Comparison of ENCODE assay signal across 1 cellular context in the genomic region with DNA sequence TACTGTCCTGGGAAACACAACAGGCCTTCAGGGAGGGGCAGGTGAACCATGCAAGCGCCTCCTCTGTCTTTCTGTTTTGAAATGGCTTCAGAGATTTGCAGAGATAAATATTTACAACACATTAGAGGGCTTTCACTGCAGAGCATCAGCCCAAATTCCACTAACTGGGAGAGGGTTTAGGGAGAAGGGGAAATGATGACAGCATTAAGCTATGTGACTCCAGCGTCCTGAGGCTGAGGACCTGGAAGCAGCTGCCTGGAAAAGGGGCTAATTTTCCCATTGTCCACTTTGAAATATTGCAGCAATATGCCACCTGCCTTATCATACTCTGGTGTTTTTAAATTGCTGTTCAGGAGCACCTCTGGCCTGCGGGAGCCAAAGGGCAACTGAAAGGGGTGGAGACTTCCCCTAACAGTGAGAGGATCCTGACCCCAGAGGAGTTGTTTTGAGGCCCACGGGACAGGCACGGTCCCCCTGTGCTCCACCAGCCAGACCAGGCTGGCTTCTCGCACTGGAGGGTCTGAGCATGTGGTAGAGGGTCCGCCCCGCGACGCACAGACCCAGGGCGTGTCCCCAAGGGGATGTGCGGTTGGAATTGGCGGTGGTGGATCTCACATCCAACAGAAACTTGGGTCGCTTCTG.
A peak's percentile ranks its signal among the peaks of the same experiment; 100 is the strongest.
TF ChIP-seq lines count a peak whose summit lies in the region.

No MANE protein-coding gene starts in this region.

TF ChIP-seq in HepG2, 621 proteins besides CTCF, POLR2A, EP300 and RAD21 (continued from another document and continues in another):
- TF ChIP-seq, protein P1, sequence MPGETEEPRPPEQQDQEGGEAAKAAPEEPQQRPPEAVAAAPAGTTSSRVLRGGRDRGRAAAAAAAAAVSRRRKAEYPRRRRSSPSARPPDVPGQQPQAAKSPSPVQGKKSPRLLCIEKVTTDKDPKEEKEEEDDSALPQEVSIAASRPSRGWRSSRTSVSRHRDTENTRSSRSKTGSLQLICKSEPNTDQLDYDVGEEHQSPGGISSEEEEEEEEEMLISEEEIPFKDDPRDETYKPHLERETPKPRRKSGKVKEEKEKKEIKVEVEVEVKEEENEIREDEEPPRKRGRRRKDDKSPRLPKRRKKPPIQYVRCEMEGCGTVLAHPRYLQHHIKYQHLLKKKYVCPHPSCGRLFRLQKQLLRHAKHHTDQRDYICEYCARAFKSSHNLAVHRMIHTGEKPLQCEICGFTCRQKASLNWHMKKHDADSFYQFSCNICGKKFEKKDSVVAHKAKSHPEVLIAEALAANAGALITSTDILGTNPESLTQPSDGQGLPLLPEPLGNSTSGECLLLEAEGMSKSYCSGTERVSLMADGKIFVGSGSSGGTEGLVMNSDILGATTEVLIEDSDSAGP (CRISPR knock-in tag; IDR thresholded peaks at IDR 0.05; ENCODE audit: borderline replicate concordance), result peak; percentile 76; the same call in 1 of the 2 replicates
- TF ChIP-seq, protein P2, sequence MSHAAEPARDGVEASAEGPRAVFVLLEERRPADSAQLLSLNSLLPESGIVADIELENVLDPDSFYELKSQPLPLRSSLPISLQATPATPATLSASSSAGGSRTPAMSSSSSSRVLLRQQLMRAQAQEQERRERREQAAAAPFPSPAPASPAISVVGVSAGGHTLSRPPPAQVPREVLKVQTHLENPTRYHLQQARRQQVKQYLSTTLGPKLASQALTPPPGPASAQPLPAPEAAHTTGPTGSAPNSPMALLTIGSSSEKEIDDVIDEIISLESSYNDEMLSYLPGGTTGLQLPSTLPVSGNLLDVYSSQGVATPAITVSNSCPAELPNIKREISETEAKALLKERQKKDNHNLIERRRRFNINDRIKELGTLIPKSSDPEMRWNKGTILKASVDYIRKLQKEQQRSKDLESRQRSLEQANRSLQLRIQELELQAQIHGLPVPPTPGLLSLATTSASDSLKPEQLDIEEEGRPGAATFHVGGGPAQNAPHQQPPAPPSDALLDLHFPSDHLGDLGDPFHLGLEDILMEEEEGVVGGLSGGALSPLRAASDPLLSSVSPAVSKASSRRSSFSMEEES (CRISPR knock-in tag; IDR thresholded peaks at IDR 0.05), result peak; percentile 70
- TF ChIP-seq, protein P3, sequence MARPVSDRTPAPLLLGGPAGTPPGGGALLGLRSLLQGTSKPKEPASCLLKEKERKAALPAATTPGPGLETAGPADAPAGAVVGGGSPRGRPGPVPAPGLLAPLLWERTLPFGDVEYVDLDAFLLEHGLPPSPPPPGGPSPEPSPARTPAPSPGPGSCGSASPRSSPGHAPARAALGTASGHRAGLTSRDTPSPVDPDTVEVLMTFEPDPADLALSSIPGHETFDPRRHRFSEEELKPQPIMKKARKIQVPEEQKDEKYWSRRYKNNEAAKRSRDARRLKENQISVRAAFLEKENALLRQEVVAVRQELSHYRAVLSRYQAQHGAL (CRISPR knock-in tag; IDR thresholded peaks at IDR 0.05; ENCODE audit: not compliant biosample characterization), result no peak
- TF ChIP-seq ZBTB20 (CRISPR knock-in tag; IDR thresholded peaks at IDR 0.05; ENCODE audit: borderline replicate concordance, low read depth), result no peak
- TF ChIP-seq, protein P4, sequence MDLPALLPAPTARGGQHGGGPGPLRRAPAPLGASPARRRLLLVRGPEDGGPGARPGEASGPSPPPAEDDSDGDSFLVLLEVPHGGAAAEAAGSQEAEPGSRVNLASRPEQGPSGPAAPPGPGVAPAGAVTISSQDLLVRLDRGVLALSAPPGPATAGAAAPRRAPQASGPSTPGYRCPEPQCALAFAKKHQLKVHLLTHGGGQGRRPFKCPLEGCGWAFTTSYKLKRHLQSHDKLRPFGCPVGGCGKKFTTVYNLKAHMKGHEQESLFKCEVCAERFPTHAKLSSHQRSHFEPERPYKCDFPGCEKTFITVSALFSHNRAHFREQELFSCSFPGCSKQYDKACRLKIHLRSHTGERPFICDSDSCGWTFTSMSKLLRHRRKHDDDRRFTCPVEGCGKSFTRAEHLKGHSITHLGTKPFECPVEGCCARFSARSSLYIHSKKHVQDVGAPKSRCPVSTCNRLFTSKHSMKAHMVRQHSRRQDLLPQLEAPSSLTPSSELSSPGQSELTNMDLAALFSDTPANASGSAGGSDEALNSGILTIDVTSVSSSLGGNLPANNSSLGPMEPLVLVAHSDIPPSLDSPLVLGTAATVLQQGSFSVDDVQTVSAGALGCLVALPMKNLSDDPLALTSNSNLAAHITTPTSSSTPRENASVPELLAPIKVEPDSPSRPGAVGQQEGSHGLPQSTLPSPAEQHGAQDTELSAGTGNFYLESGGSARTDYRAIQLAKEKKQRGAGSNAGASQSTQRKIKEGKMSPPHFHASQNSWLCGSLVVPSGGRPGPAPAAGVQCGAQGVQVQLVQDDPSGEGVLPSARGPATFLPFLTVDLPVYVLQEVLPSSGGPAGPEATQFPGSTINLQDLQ (CRISPR knock-in tag; IDR thresholded peaks at IDR 0.05), result 0 out of 2 replicates have a peak, but pooled peaks have one; percentile 28
- TF ChIP-seq ATM (IDR thresholded peaks at IDR 0.05; ENCODE audit: borderline replicate concordance), result no peak
- TF ChIP-seq REL (CRISPR knock-in tag; conservative IDR thresholded peaks at IDR 0.05), result no peak
- TF ChIP-seq ZIK1 (CRISPR knock-in tag; IDR thresholded peaks at IDR 0.05; ENCODE audit: borderline replicate concordance, low read depth), result no peak; the same call in 1 of the 2 replicates
- TF ChIP-seq, protein P5, sequence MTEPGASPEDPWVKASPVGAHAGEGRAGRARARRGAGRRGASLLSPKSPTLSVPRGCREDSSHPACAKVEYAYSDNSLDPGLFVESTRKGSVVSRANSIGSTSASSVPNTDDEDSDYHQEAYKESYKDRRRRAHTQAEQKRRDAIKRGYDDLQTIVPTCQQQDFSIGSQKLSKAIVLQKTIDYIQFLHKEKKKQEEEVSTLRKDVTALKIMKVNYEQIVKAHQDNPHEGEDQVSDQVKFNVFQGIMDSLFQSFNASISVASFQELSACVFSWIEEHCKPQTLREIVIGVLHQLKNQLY (CRISPR knock-in tag; IDR thresholded peaks at IDR 0.05), result no peak
- no peak for TF ChIP-seq KDM1A (CRISPR knock-in tag; IDR thresholded peaks at IDR 0.05)
- TF ChIP-seq TEAD2 (CRISPR knock-in tag; IDR thresholded peaks at IDR 0.05), result no peak
- TF ChIP-seq HNRNPLL (IDR thresholded peaks at IDR 0.05; ENCODE audit: low read depth, low read length, poor library complexity, severe bottlenecking), result no peak
- TF ChIP-seq NPAS2 (CRISPR knock-in tag; IDR thresholded peaks at IDR 0.05; ENCODE audit: borderline replicate concordance), result no peak
- TF ChIP-seq, protein P6, sequence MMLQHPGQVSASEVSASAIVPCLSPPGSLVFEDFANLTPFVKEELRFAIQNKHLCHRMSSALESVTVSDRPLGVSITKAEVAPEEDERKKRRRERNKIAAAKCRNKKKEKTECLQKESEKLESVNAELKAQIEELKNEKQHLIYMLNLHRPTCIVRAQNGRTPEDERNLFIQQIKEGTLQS (CRISPR knock-in tag; IDR thresholded peaks at IDR 0.05), result peak; percentile 83
- no peak for TF ChIP-seq TCF12 (IDR thresholded peaks at IDR 0.05)
- TF ChIP-seq TCF12 (CRISPR knock-in tag; IDR thresholded peaks at IDR 0.05), result peak; percentile 66; the same call in 1 of the 2 replicates
- TF ChIP-seq MIXL1 (CRISPR knock-in tag; IDR thresholded peaks at IDR 0.05), result 0 out of 2 replicates have a peak, but pooled peaks have one; percentile 42
- TF ChIP-seq, protein P7, sequence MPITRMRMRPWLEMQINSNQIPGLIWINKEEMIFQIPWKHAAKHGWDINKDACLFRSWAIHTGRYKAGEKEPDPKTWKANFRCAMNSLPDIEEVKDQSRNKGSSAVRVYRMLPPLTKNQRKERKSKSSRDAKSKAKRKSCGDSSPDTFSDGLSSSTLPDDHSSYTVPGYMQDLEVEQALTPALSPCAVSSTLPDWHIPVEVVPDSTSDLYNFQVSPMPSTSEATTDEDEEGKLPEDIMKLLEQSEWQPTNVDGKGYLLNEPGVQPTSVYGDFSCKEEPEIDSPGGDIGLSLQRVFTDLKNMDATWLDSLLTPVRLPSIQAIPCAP (CRISPR knock-in tag; IDR thresholded peaks at IDR 0.05; ENCODE audit: low read depth), result no peak
- no peak for TF ChIP-seq ZNF589 (CRISPR knock-in tag; conservative IDR thresholded peaks at IDR 0.05)
- peak; percentile 92; the same call in 1 of the 2 replicates for TF ChIP-seq ZNF136 (CRISPR knock-in tag; IDR thresholded peaks at IDR 0.05; ENCODE audit: low read depth)
- TF ChIP-seq PAWR (CRISPR knock-in tag; IDR thresholded peaks at IDR 0.05; ENCODE audit: borderline replicate concordance), result 0 out of 2 replicates have a peak, but pooled peaks have one; percentile 66
- TF ChIP-seq PAX8 (CRISPR knock-in tag; IDR thresholded peaks at IDR 0.05; ENCODE audit: borderline replicate concordance), result no peak
- TF ChIP-seq JUNB (CRISPR knock-in tag; IDR thresholded peaks at IDR 0.05; ENCODE audit: borderline replicate concordance), result no peak
- TF ChIP-seq ZNF558 (CRISPR knock-in tag; IDR thresholded peaks at IDR 0.05; ENCODE audit: borderline replicate concordance), result no peak
- TF ChIP-seq ELF3 (CRISPR knock-in tag; IDR thresholded peaks at IDR 0.05), result peak; percentile 73; the same call in 1 of the 2 replicates
- TF ChIP-seq, protein P8, sequence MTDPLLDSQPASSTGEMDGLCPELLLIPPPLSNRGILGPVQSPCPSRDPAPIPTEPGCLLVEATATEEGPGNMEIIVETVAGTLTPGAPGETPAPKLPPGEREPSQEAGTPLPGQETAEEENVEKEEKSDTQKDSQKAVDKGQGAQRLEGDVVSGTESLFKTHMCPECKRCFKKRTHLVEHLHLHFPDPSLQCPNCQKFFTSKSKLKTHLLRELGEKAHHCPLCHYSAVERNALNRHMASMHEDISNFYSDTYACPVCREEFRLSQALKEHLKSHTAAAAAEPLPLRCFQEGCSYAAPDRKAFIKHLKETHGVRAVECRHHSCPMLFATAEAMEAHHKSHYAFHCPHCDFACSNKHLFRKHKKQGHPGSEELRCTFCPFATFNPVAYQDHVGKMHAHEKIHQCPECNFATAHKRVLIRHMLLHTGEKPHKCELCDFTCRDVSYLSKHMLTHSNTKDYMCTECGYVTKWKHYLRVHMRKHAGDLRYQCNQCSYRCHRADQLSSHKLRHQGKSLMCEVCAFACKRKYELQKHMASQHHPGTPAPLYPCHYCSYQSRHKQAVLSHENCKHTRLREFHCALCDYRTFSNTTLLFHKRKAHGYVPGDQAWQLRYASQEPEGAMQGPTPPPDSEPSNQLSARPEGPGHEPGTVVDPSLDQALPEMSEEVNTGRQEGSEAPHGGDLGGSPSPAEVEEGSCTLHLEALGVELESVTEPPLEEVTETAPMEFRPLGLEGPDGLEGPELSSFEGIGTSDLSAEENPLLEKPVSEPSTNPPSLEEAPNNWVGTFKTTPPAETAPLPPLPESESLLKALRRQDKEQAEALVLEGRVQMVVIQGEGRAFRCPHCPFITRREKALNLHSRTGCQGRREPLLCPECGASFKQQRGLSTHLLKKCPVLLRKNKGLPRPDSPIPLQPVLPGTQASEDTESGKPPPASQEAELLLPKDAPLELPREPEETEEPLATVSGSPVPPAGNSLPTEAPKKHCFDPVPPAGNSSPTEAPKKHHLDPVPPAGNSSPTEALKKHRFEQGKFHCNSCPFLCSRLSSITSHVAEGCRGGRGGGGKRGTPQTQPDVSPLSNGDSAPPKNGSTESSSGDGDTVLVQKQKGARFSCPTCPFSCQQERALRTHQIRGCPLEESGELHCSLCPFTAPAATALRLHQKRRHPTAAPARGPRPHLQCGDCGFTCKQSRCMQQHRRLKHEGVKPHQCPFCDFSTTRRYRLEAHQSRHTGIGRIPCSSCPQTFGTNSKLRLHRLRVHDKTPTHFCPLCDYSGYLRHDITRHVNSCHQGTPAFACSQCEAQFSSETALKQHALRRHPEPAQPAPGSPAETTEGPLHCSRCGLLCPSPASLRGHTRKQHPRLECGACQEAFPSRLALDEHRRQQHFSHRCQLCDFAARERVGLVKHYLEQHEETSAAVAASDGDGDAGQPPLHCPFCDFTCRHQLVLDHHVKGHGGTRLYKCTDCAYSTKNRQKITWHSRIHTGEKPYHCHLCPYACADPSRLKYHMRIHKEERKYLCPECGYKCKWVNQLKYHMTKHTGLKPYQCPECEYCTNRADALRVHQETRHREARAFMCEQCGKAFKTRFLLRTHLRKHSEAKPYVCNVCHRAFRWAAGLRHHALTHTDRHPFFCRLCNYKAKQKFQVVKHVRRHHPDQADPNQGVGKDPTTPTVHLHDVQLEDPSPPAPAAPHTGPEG (CRISPR knock-in tag; IDR thresholded peaks at IDR 0.05), result peak; percentile 51; the same call in 1 of the 2 replicates
- TF ChIP-seq, protein P9, sequence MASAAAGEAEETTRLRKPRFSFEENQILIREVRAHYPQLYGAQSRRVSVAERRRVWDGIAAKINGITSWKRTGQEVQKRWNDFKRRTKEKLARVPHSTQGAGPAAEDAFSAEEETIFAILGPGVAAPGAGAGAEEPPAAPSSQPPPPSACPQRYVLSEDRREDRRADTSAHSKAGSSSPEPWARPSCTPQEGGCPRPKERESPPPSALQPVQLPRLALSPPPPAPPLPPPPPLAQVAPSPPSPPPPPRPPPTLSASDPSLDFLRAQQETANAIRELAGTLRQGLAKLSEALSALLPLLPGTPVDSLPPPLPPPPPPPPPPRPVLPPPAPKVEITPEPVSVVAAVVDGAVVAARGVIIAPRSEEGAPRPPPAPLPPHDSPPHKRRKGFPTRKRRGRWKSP (CRISPR knock-in tag; IDR thresholded peaks at IDR 0.05), result peak; percentile 49; the same call in 1 of the 2 replicates
- TF ChIP-seq, protein P10, sequence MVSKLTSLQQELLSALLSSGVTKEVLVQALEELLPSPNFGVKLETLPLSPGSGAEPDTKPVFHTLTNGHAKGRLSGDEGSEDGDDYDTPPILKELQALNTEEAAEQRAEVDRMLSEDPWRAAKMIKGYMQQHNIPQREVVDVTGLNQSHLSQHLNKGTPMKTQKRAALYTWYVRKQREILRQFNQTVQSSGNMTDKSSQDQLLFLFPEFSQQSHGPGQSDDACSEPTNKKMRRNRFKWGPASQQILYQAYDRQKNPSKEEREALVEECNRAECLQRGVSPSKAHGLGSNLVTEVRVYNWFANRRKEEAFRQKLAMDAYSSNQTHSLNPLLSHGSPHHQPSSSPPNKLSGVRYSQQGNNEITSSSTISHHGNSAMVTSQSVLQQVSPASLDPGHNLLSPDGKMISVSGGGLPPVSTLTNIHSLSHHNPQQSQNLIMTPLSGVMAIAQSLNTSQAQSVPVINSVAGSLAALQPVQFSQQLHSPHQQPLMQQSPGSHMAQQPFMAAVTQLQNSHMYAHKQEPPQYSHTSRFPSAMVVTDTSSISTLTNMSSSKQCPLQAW (CRISPR knock-in tag; IDR thresholded peaks at IDR 0.05), result peak; percentile 84
- TF ChIP-seq FLYWCH1 (CRISPR knock-in tag; IDR thresholded peaks at IDR 0.05), result no peak
- no peak for TF ChIP-seq KLF15 (CRISPR knock-in tag; IDR thresholded peaks at IDR 0.05; ENCODE audit: borderline replicate concordance)
- TF ChIP-seq, protein P11, sequence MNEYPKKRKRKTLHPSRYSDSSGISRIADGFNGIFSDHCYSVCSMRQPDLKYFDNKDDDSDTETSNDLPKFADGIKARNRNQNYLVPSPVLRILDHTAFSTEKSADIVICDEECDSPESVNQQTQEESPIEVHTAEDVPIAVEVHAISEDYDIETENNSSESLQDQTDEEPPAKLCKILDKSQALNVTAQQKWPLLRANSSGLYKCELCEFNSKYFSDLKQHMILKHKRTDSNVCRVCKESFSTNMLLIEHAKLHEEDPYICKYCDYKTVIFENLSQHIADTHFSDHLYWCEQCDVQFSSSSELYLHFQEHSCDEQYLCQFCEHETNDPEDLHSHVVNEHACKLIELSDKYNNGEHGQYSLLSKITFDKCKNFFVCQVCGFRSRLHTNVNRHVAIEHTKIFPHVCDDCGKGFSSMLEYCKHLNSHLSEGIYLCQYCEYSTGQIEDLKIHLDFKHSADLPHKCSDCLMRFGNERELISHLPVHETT (CRISPR knock-in tag; conservative IDR thresholded peaks at IDR 0.05), result no peak
- TF ChIP-seq SNRNP70 (IDR thresholded peaks at IDR 0.05; ENCODE audit: low read depth, low read length), result no peak
- peak; percentile 96 for TF ChIP-seq NR2F2 (IDR thresholded peaks at IDR 0.05; ENCODE audit: borderline replicate concordance, low read depth)
- TF ChIP-seq MXI1 (IDR thresholded peaks at IDR 0.05; ENCODE audit: borderline replicate concordance, low read depth, low read length), result no peak
- TF ChIP-seq ZBTB1 (CRISPR knock-in tag; IDR thresholded peaks at IDR 0.05; ENCODE audit: borderline replicate concordance), result no peak
- TF ChIP-seq RFX5 (IDR thresholded peaks at IDR 0.05; ENCODE audit: low read depth, low read length), result no peak
- 0 out of 2 replicates have a peak, but pooled peaks have one; percentile 25 for TF ChIP-seq ZBTB7A (CRISPR knock-in tag; IDR thresholded peaks at IDR 0.05)
